Comparison of ENCODE assay signal across 1 cellular context in genomic region chr14:94699831-94700230, GRCh38.
TF ChIP-seq lines count a peak whose summit lies in the region.

No MANE protein-coding gene starts in this region.

TF ChIP-seq in H1, 55 proteins besides CTCF, POLR2A, EP300 and RAD21 (continued from another document):
- no peak for TF ChIP-seq CHD7 (IDR thresholded peaks at IDR 0.05; ENCODE audit: insufficient replicate concordance, low read length)
- no peak for TF ChIP-seq JUND (IDR thresholded peaks at IDR 0.05; ENCODE audit: low read length)
- TF ChIP-seq RBBP5 (IDR thresholded peaks at IDR 0.05; ENCODE audit: borderline replicate concordance, low read depth, low read length): no peak
- no peak for TF ChIP-seq GTF2F1 (IDR thresholded peaks at IDR 0.05; ENCODE audit: borderline replicate concordance, low read depth, low read length)
- TF ChIP-seq SIRT6 (IDR thresholded peaks at IDR 0.05; ENCODE audit: low read length): no peak
- TF ChIP-seq BACH1 (IDR thresholded peaks at IDR 0.05; ENCODE audit: low read length): no peak
